1 cellular context compared by ENCODE assay signal in the genomic region with DNA sequence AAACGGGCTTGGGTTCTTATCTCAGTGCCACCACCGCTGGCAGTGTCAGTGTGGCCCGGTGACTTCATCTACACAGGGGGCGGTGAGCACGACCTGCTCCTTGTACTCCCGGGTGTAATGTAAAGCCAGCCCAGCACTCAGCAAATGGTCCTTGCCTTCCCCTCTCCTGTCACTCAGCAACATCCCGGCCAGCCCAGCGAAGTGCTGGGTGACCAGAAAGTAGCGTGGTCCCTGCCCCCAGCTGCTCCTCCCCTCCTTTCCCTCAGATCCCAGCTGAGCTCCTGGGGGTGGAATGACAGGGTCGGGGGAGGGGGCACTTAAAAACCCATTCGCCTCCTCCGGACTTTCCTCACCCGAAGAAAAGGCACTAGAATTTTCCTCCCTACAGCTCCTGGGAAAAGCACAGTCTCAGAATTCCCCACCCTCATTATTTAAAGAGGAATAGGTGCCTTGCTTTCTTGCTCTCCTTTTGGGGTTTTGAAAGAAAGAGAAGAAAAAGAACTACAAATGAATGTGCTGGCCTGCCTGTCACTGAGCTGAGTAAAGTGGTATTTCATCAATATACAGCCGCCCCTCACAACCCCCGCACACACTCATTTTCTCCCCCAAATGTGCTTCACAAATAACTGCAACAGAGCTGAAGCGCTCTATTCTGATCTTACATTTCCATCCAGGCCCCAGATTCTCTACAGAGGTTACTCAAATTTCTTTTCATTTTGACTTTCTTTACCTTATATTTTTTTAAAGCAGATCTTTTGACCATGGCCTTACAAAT.
TF ChIP-seq lines count a peak whose summit lies in the region.

No MANE protein-coding gene starts in this region.

TF ChIP-seq in IMR-90, 13 proteins besides CTCF, POLR2A, EP300 and RAD21:
- TF ChIP-seq, protein P1, sequence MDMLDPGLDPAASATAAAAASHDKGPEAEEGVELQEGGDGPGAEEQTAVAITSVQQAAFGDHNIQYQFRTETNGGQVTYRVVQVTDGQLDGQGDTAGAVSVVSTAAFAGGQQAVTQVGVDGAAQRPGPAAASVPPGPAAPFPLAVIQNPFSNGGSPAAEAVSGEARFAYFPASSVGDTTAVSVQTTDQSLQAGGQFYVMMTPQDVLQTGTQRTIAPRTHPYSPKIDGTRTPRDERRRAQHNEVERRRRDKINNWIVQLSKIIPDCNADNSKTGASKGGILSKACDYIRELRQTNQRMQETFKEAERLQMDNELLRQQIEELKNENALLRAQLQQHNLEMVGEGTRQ (IDR thresholded peaks at IDR 0.05; ENCODE audit: low read depth, low read length) = no peak
- TF ChIP-seq CEBPB (IDR thresholded peaks at IDR 0.05; ENCODE audit: low read depth, low read length) (no peak), FOS (IDR thresholded peaks at IDR 0.05; ENCODE audit: low read depth, low read length) (no peak), MXI1 (IDR thresholded peaks at IDR 0.05; ENCODE audit: borderline replicate concordance, low read depth, low read length) (no peak), SMC3 (IDR thresholded peaks at IDR 0.05; ENCODE audit: low read depth, low read length) (no peak), MAZ (IDR thresholded peaks at IDR 0.05; ENCODE audit: borderline replicate concordance, low read depth, low read length) (no peak), RFX5 (IDR thresholded peaks at IDR 0.05; ENCODE audit: low read depth, low read length) (no peak), CHD1 (IDR thresholded peaks at IDR 0.05; ENCODE audit: low read depth, low read length) (no peak), BHLHE40 (IDR thresholded peaks at IDR 0.05; ENCODE audit: low read depth, low read length) (no peak), RCOR1 (IDR thresholded peaks at IDR 0.05; ENCODE audit: insufficient replicate concordance, low read length) (no peak), NFE2L2 (IDR thresholded peaks at IDR 0.05; ENCODE audit: low read depth, low read length) (no peak), MAFK (IDR thresholded peaks at IDR 0.05; ENCODE audit: low read depth, low read length) (no peak)
- TF ChIP-seq, protein P2, sequence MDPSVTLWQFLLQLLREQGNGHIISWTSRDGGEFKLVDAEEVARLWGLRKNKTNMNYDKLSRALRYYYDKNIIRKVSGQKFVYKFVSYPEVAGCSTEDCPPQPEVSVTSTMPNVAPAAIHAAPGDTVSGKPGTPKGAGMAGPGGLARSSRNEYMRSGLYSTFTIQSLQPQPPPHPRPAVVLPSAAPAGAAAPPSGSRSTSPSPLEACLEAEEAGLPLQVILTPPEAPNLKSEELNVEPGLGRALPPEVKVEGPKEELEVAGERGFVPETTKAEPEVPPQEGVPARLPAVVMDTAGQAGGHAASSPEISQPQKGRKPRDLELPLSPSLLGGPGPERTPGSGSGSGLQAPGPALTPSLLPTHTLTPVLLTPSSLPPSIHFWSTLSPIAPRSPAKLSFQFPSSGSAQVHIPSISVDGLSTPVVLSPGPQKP (IDR thresholded peaks at IDR 0.05; ENCODE audit: borderline replicate concordance, low read depth, low read length) = no peak
